Comparison of ENCODE assay signal across 6 cellular contexts in genomic region chr11:123572791-123573190, GRCh38.
DNase-seq lines count a peak whose midpoint lies in the region; ATAC-seq and TF ChIP-seq lines count a peak whose summit lies in the region.
"Not testable (repeated sequence)": the region's sequence is repeated elsewhere in the genome, so short reads cannot be mapped to it uniquely, and the experiment has no call there.

No MANE protein-coding gene starts in this region.

- H3K4me1 Mint-ChIP-seq in brain: peaks cover 53% of the 10 kb centered on the region
- H3K4me1 Mint-ChIP-seq in natural killer cell treated with Interleukin-12 subunit alpha and Interleukin-12 subunit beta and Interleukin-15 and Interleukin-18, amount 100 ng/mL, for 72 hours (ENCODE audit: low read depth in 2 of 2): peaks cover 4 to 11% of the 10 kb centered on the region in 2 donors

- peak overlapping the region; percentile 66 for H3K4me2 ChIP-seq in Karpas-422 (ENCODE audit: low read depth, low read length, poor library complexity, severe bottlenecking)
- H3K4me2 ChIP-seq in neuronal stem cell (ENCODE audit: insufficient read depth, low read length, poor library complexity, severe bottlenecking); osteoblast (ENCODE audit: insufficient read depth, low read length): not testable (repeated sequence)

- H3K27me3 ChIP-seq in H7 (ENCODE audit: control insufficient read depth, insufficient read depth, low read length); Karpas-422 (ENCODE audit: low read length); neuronal stem cell (ENCODE audit: control insufficient read depth in 3 of 3, insufficient read depth in 3 of 3, low read depth in 1 of 3, low read length in 3 of 3); osteoblast (ENCODE audit: insufficient read depth, low read length): not testable (repeated sequence)

- not testable (repeated sequence) for H3K36me3 Mint-ChIP-seq in brain; natural killer cell treated with Interleukin-12 subunit alpha and Interleukin-12 subunit beta and Interleukin-15 and Interleukin-18, amount 100 ng/mL, for 72 hours

- H2BK12ac ChIP-seq in neuronal stem cell (ENCODE audit: low read length): peak overlapping the region; percentile 5

- peak overlapping the region; percentile 99 for H3K27ac ChIP-seq in Karpas-422 (ENCODE audit: low read length)
- not testable (repeated sequence) for H3K27ac ChIP-seq in neuronal stem cell (replicated peaks; ENCODE audit: low read length); osteoblast (ENCODE audit: low read depth, low read length)

- not testable (repeated sequence) for H3K9me2 ChIP-seq in Karpas-422 (replicated peaks; ENCODE audit: insufficient read depth, low read length)

- not testable (repeated sequence) for H4K91ac ChIP-seq in neuronal stem cell (ENCODE audit: low read depth, low read length, poor library complexity)

- H3K9ac ChIP-seq in Karpas-422 (ENCODE audit: low read length); neuronal stem cell (ENCODE audit: low read depth, low read length, poor library complexity): not testable (repeated sequence)

- not testable (repeated sequence) for ATAC-seq in natural killer cell treated with Interleukin-12 subunit alpha and Interleukin-12 subunit beta and Interleukin-15 and Interleukin-18, amount 100 ng/mL, for 72 hours

- H3K79me1 ChIP-seq in neuronal stem cell (ENCODE audit: low read depth, low read length): not testable (repeated sequence)

- not testable (repeated sequence) for H2BK120ac ChIP-seq in neuronal stem cell (ENCODE audit: low read depth, low read length)

- H4K8ac ChIP-seq in neuronal stem cell (ENCODE audit: low read depth, low read length): not testable (repeated sequence)

- not testable (repeated sequence) for H3K4ac ChIP-seq in neuronal stem cell (ENCODE audit: low read length)

- not testable (repeated sequence) for H4K20me1 ChIP-seq in Karpas-422 (ENCODE audit: insufficient read depth, low read depth, low read length)
- H4K20me1 ChIP-seq in osteoblast (ENCODE audit: insufficient read depth, low read length): peaks cover 46% of the 10 kb centered on the region

- peak; percentile 28 for DNase-seq in H7
- not testable (repeated sequence) for DNase-seq in Karpas-422; neuronal stem cell (ENCODE audit: low spot score)
- DNase-seq in natural killer cell treated with Interleukin-12 subunit alpha and Interleukin-12 subunit beta and Interleukin-15 and Interleukin-18, amount 100 ng/mL, for 72 hours (ENCODE audit: low spot score): peak; percentile 6
- peak; percentile 36 for DNase-seq in osteoblast (ENCODE audit: insufficient read length, low spot score, missing footprints)

- H3K18ac ChIP-seq in neuronal stem cell (ENCODE audit: low read length): peak overlapping the region; percentile 40

- not testable (repeated sequence) for H2AFZ ChIP-seq in Karpas-422 (ENCODE audit: low read length); neuronal stem cell (ENCODE audit: low read length); osteoblast (ENCODE audit: low read length)

- peaks cover 100% of the 10 kb centered on the region for H3K4me1 ChIP-seq in Karpas-422 (ENCODE audit: low read length)
- not testable (repeated sequence) for H3K4me1 ChIP-seq in neuronal stem cell (ENCODE audit: control insufficient read depth in 2 of 2, insufficient read depth in 1 of 2, low read depth in 1 of 2, low read length in 2 of 2); osteoblast (ENCODE audit: insufficient read depth, low read length)

- peak overlapping the region in 3 of 5 experiments; percentile 33 to 70 (median 51) for H3K27ac Mint-ChIP-seq in brain
- H3K27ac Mint-ChIP-seq in natural killer cell treated with Interleukin-12 subunit alpha and Interleukin-12 subunit beta and Interleukin-15 and Interleukin-18, amount 100 ng/mL, for 72 hours: not testable (repeated sequence)

- no CpG with 5 or more reads among the region's 21 CpGs for WGBS in neuronal stem cell (ENCODE audit: extremely low coverage in 2 of 2, insufficient read length in 2 of 2, insufficient replicate concordance in 1 of 2), 2 donors

- H2BK5ac ChIP-seq in neuronal stem cell (ENCODE audit: low read length): not testable (repeated sequence)

- H3K79me2 ChIP-seq in Karpas-422 (ENCODE audit: low read length): peaks cover 72% of the 10 kb centered on the region
- peaks cover 57% of the 10 kb centered on the region for H3K79me2 ChIP-seq in osteoblast (ENCODE audit: insufficient read depth, low read length)

- H3K27me3 Mint-ChIP-seq in brain: not testable (repeated sequence)
- H3K27me3 Mint-ChIP-seq in natural killer cell treated with Interleukin-12 subunit alpha and Interleukin-12 subunit beta and Interleukin-15 and Interleukin-18, amount 100 ng/mL, for 72 hours: peaks cover 7 to 12% of the 10 kb centered on the region in 2 donors

- peak overlapping the region; percentile 32 for H3K23ac ChIP-seq in neuronal stem cell (ENCODE audit: low read depth, low read length, poor library complexity)

- not testable (repeated sequence) for H2AK5ac ChIP-seq in neuronal stem cell (ENCODE audit: low read depth, low read length)

- H3K9me3 ChIP-seq in Karpas-422 (ENCODE audit: low read length); neuronal stem cell (replicated peaks in 1 of 2; ENCODE audit: control insufficient read depth in 2 of 2, insufficient read depth in 1 of 2, low read depth in 1 of 2, low read length in 2 of 2); osteoblast (ENCODE audit: low read depth, low read length): not testable (repeated sequence)

- not testable (repeated sequence) for TF ChIP-seq CTCF in brain (conservative IDR thresholded peaks at IDR 0.05); osteoblast (IDR thresholded peaks at IDR 0.05; ENCODE audit: extremely low read depth, low read depth, low read length)

- H3K9me3 Mint-ChIP-seq in brain; natural killer cell treated with Interleukin-12 subunit alpha and Interleukin-12 subunit beta and Interleukin-15 and Interleukin-18, amount 100 ng/mL, for 72 hours: not testable (repeated sequence)

- not testable (repeated sequence) for H3K4me3 ChIP-seq in H7 (ENCODE audit: insufficient read depth, low read depth, low read length); Karpas-422 (ENCODE audit: low read length); neuronal stem cell (ENCODE audit: low read length in 2 of 2); osteoblast (ENCODE audit: insufficient read depth, low read length)

- not testable (repeated sequence) for H3K4me3 Mint-ChIP-seq in brain; natural killer cell treated with Interleukin-12 subunit alpha and Interleukin-12 subunit beta and Interleukin-15 and Interleukin-18, amount 100 ng/mL, for 72 hours

- not testable (repeated sequence) for H2BK15ac ChIP-seq in neuronal stem cell (ENCODE audit: low read length)

- not testable (repeated sequence) for H3K36me3 ChIP-seq in H7 (replicated peaks; ENCODE audit: control insufficient read depth, insufficient read depth, low read length); Karpas-422 (ENCODE audit: insufficient read depth, low read length); neuronal stem cell (replicated peaks in 1 of 2; ENCODE audit: control insufficient read depth in 2 of 2, insufficient read depth in 2 of 2, low read length in 2 of 2); osteoblast (ENCODE audit: insufficient read depth, low read length)

- H3K14ac ChIP-seq in neuronal stem cell (ENCODE audit: low read length): not testable (repeated sequence)
